In the genomic region with DNA sequence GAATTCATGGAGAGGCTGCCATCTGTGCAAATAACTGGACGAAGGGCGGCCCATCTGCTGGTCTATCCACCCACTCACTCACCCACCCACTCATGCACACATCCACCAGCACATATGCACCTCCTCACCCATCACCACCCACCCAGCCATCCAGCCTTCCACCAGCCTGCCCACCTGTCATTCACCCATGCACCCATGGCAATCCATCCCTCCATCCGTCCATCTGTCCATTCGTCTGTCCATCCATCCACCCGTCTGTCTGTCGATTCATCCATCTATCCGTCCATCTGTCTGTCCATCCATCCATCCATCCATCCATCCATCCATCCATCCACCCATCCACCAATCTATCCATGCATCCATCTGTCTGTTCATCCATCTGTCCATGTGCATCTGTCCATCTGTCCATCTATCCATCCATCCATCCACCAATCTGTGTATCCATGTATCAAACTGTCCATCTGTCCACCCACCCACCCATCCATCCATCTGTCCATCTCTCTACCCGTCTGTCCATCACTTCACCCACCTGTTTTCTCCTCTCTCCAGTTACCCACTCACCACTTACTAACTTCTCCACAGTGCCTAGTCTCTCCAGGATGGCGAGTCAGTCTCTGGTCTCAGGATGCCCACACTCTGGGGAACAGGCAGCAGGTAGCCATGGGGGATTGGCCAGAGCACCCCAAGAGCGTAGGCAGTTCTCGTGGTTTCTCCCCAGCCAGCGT, we compare ENCODE assay signal across 17 cellular contexts. TPM values are rescaled to one million over a fixed set of nuclear protein-coding genes. Genes with fewer than 3 reads are reported as not detected.
DNase-seq lines count a peak whose midpoint lies in the region; ATAC-seq, FAIRE-seq and TF ChIP-seq lines count a peak whose summit lies in the region.
"Had no signal": no experiment of that assay in that cellular context is flagged by ENCODE, and none has a peak within 500 bp of the region (broad histone marks: within the 10 kb centered on the region; RNA-seq: fewer than 3 reads in every experiment).

No MANE protein-coding gene starts in this region.

- no peak overlapping the region for H3K4me3 ChIP-seq in heart right ventricle
- H3K4me3 ChIP-seq in kidney (ENCODE audit: low read length in 2 of 2) = no peak overlapping the region
- no peak overlapping the region for H3K4me3 ChIP-seq in spleen
- H3K4me3 ChIP-seq: BLaER1 had no signal

- no peak overlapping the region for H3K9ac ChIP-seq in kidney (ENCODE audit: low read length in 2 of 2)
- H3K9ac ChIP-seq: BLaER1 had no signal

- H3K27ac Mint-ChIP-seq in activated B cell treated with CpG ODN at 0.5 μM for 24 hours = no peak overlapping the region
- no peak overlapping the region for H3K27ac Mint-ChIP-seq in activated naive CD4-positive, alpha-beta T cell treated with anti-CD3 and anti-CD28 coated beads, Interleukin-2, amount 10 ng/mL, durations not matched to agents 7 days and 5 days

- H3K27me3 ChIP-seq in heart right ventricle = peaks cover 0 to 15% (median 3%) of the 10 kb centered on the region in 7 donors
- H3K27me3 ChIP-seq in spleen (replicated peaks in 1 of 7) = peaks cover 0 to 32% (median 0%) of the 10 kb centered on the region in 7 donors
- H3K27me3 ChIP-seq: BLaER1 had no signal

- no peaks in the 10 kb centered on the region for H3K27me3 Mint-ChIP-seq in activated B cell treated with CpG ODN at 0.5 μM for 24 hours
- peaks cover 16% of the 10 kb centered on the region for H3K27me3 Mint-ChIP-seq in activated naive CD4-positive, alpha-beta T cell treated with anti-CD3 and anti-CD28 coated beads, Interleukin-2, amount 10 ng/mL, durations not matched to agents 7 days and 5 days

- H3K36me3 ChIP-seq in heart right ventricle = no peaks in the 10 kb centered on the region
- peaks cover 0 to 6% of the 10 kb centered on the region in 2 donors for H3K36me3 ChIP-seq in kidney (ENCODE audit: control insufficient read depth in 1 of 2, insufficient read depth in 2 of 2, low read length in 2 of 2)
- H3K36me3 ChIP-seq in spleen = no peaks in the 10 kb centered on the region
- H3K36me3 ChIP-seq: BLaER1 had no signal

- no peaks in the 10 kb centered on the region for H3K36me3 Mint-ChIP-seq in activated B cell treated with CpG ODN at 0.5 μM for 24 hours (ENCODE audit: low read depth)
- no peaks in the 10 kb centered on the region for H3K36me3 Mint-ChIP-seq in activated naive CD4-positive, alpha-beta T cell treated with anti-CD3 and anti-CD28 coated beads, Interleukin-2, amount 10 ng/mL, durations not matched to agents 7 days and 5 days
- H3K36me3 Mint-ChIP-seq: CD8-positive, alpha-beta memory T cell had no signal

- no peak for TF ChIP-seq POLR2A in spleen (IDR thresholded peaks at IDR 0.05)

- H3K4me3 Mint-ChIP-seq in activated B cell treated with CpG ODN at 0.5 μM for 24 hours = no peak overlapping the region
- no peak overlapping the region for H3K4me3 Mint-ChIP-seq in activated naive CD4-positive, alpha-beta T cell treated with anti-CD3 and anti-CD28 coated beads, Interleukin-2, amount 10 ng/mL, durations not matched to agents 7 days and 5 days
- H3K4me3 Mint-ChIP-seq: CD8-positive, alpha-beta memory T cell had no signal

- POLR2A ChIA-PET in activated B cell treated with CpG ODN at 0.5 μM for 24 hours (lab: Charles Lee) = no interaction called here

- ATAC-seq in Right ventricle myocardium inferior = no peak
- ATAC-seq in heart right ventricle = no peak
- no peak for ATAC-seq in activated B cell treated with CpG ODN at 0.5 μM for 24 hours (ENCODE audit: low read depth)
- ATAC-seq: HCT116 had no signal

- H3K4me1 Mint-ChIP-seq in activated B cell treated with CpG ODN at 0.5 μM for 24 hours = no peaks in the 10 kb centered on the region
- no peaks in the 10 kb centered on the region for H3K4me1 Mint-ChIP-seq in activated naive CD4-positive, alpha-beta T cell treated with anti-CD3 and anti-CD28 coated beads, Interleukin-2, amount 10 ng/mL, durations not matched to agents 7 days and 5 days
- H3K4me1 Mint-ChIP-seq: CD8-positive, alpha-beta memory T cell had no signal

- no peaks in the 10 kb centered on the region for H3K4me1 ChIP-seq in heart right ventricle
- no peaks in the 10 kb centered on the region for H3K4me1 ChIP-seq in kidney (ENCODE audit: control insufficient read depth in 1 of 2, insufficient read depth in 1 of 2, low read depth in 1 of 2, low read length in 2 of 2)
- no peaks in the 10 kb centered on the region for H3K4me1 ChIP-seq in spleen

- H3K9me3 ChIP-seq in heart right ventricle = peaks cover 0 to 5% (median 0%) of the 10 kb centered on the region in 11 donors
- no peaks in the 10 kb centered on the region for H3K9me3 ChIP-seq in kidney (ENCODE audit: control insufficient read depth in 1 of 2, low read length in 2 of 2)
- no peaks in the 10 kb centered on the region for H3K9me3 ChIP-seq in spleen
- H3K9me3 ChIP-seq: BLaER1 had no signal

- intact Hi-C loops in Right ventricle myocardium inferior (cut with DNase I) (no loop called here), heart right ventricle (cut with DNase I) (no loop called here), activated B cell treated with CpG ODN at 0.5 μM for 24 hours (cut with micrococcal nuclease) (no loop called here), kidney (cut with DNase I) (no loop called here), spleen (cut with DNase I; ENCODE audit: low total_unique reads) (no loop called here)

- peaks cover 3% of the 10 kb centered on the region for H3K9me3 Mint-ChIP-seq in activated B cell treated with CpG ODN at 0.5 μM for 24 hours
- no peaks in the 10 kb centered on the region for H3K9me3 Mint-ChIP-seq in activated naive CD4-positive, alpha-beta T cell treated with anti-CD3 and anti-CD28 coated beads, Interleukin-2, amount 10 ng/mL, durations not matched to agents 7 days and 5 days
- H3K9me3 Mint-ChIP-seq: CD8-positive, alpha-beta memory T cell had no signal

- H3K27ac ChIP-seq in heart right ventricle (no peak overlapping the region), kidney (ENCODE audit: low read depth in 2 of 2, low read length in 2 of 2) (no peak overlapping the region), spleen (no peak overlapping the region)
- H3K27ac ChIP-seq: BLaER1 had no signal

- peak; percentile 53 for DNase-seq in Right ventricle myocardium inferior (ENCODE audit: missing footprints)
- no peak for DNase-seq in heart right ventricle
- DNase-seq in activated B cell treated with CpG ODN at 0.5 μM for 24 hours = peak; percentile 4
- peak; percentile 32 for DNase-seq in kidney
- peak; percentile 43 for DNase-seq in spleen
- no peak for DNase-seq in COLO829 (ENCODE audit: low spot score)
- no peak for DNase-seq in T1000 (lab: John Stamatoyannopoulos, UW)
- DNase-seq in activated naive CD4-positive, alpha-beta T cell treated with anti-CD3 and anti-CD28 coated beads, Interleukin-2, amount 10 ng/mL, durations not matched to agents 7 days and 5 days = no peak
- DNase-seq: 8988T, AML-193, Calu3, DMS 273 treated with DMSO at 0.1 percent for 48 hours had no signal

- CTCF ChIA-PET in activated B cell treated with CpG ODN at 0.5 μM for 24 hours (lab: Charles Lee) = no interaction called here
- CTCF ChIA-PET in activated naive CD4-positive, alpha-beta T cell treated with anti-CD3 and anti-CD28 coated beads, Interleukin-2, amount 10 ng/mL, durations not matched to agents 7 days and 5 days (lab: Charles Lee) = no interaction called here

- WGBS in heart right ventricle, 2 donors = 89 to 92% methylated on average over 12 of the region's 12 CpGs
- whole genome bisulfite sequencing in spleen, 5 donors = 83 to 94% (median 88%) methylated on average over 12 of the region's 12 CpGs

- FAIRE-seq in kidney (lab: Jason Lieb, UNC) = no peak

- TF ChIP-seq CTCF in heart right ventricle (IDR thresholded peaks at IDR 0.05) (no peak), activated B cell treated with CpG ODN at 0.5 μM for 24 hours (IDR thresholded peaks at IDR 0.05) (no peak), kidney (IDR thresholded peaks at IDR 0.05; ENCODE audit: borderline replicate concordance, extremely low read depth, insufficient read depth) (no peak), spleen (IDR thresholded peaks at IDR 0.05 in 8 of 11, conservative IDR thresholded peaks at IDR 0.05 in 3 of 11) (no peak)

RNA-seq across cellular contexts. Expression of a gene that starts 8.9 kb away (rescaled TPM):
- total RNA-seq in Right ventricle myocardium inferior (not detected), heart right ventricle (not detected), activated B cell treated with CpG ODN at 0.5 μM for 24 hours (not detected in 2 replicates), kidney (0.25 TPM), spleen (under 1 TPM in 3 of 7 donors, not detected in 4; 0.10 to 0.16 (median 0.15) TPM)
- polyA plus RNA-seq in heart right ventricle (not detected), kidney (ENCODE audit: insufficient read depth, low read depth, low replicate concordance) (0.69 TPM), spleen (under 1 TPM; 0.02 to 0.28 (median 0.19) TPM)
- total RNA-seq: Calu3; CD8-positive, alpha-beta memory T cell; H4 had no signal
- polyA plus RNA-seq: CD8-positive, alpha-beta memory T cell had no signal

RNA-seq across cellular contexts. Expression of a gene that starts 9.4 kb away (rescaled TPM):
- 40.0 TPM for total RNA-seq in Right ventricle myocardium inferior
- 10 to 100 TPM; 28.9 to 48.2 (median 36.4) TPM for total RNA-seq in heart right ventricle
- polyA plus RNA-seq in heart right ventricle = 10 to 100 TPM; 19.9 to 27.6 TPM
- total RNA-seq in activated B cell treated with CpG ODN at 0.5 μM for 24 hours = 6.5 and 8.6 TPM in 2 replicates
- total RNA-seq in kidney = 45.5 TPM
- 49.4 TPM for polyA plus RNA-seq in kidney (ENCODE audit: insufficient read depth, low read depth, low replicate concordance)
- total RNA-seq in spleen = 10 to 100 TPM; 10.9 to 21.6 (median 18.3) TPM
- polyA plus RNA-seq in spleen = 1 to 10 TPM; 3.3 to 6.5 (median 3.6) TPM
- total RNA-seq: Daoy had no signal

RNA-seq across cellular contexts. Expression of a gene that starts 34.9 kb away (rescaled TPM):
- total RNA-seq in Right ventricle myocardium inferior = 31.4 TPM
- total RNA-seq in heart right ventricle = 10 to 100 TPM; 22.0 to 46.4 (median 29.2) TPM
- 10 to 100 TPM; 56.0 to 72.3 TPM for polyA plus RNA-seq in heart right ventricle
- total RNA-seq in activated B cell treated with CpG ODN at 0.5 μM for 24 hours = 59.4 and 59.7 TPM in 2 replicates
- 42.3 TPM for total RNA-seq in kidney
- polyA plus RNA-seq in kidney (ENCODE audit: insufficient read depth, low read depth, low replicate concordance) = 51.4 TPM
- total RNA-seq in spleen = 10 to 100 TPM; 28.7 to 58.1 (median 42.2) TPM
- 10 to 100 TPM; 42.5 to 94.4 (median 66.2) TPM for polyA plus RNA-seq in spleen

RNA-seq across cellular contexts. Expression of a gene that starts 58.3 kb away (rescaled TPM):
- total RNA-seq in Right ventricle myocardium inferior (531 TPM), heart right ventricle (100 to 1,000 TPM; 461 to 959 (median 513) TPM), activated B cell treated with CpG ODN at 0.5 μM for 24 hours (130 and 132 TPM in 2 replicates), kidney (950 TPM), spleen (100 to 1,000 TPM; 370 to 594 (median 472) TPM)
- polyA plus RNA-seq in heart right ventricle (100 to 1,000 TPM; 346 to 588 TPM), kidney (ENCODE audit: insufficient read depth, low read depth, low replicate concordance) (827 TPM), spleen (100 to 1,000 TPM; 191 to 368 (median 339) TPM)

Comparison
In these comparisons a context has a peak if more than half of its experiments do, and no peak if none do; other contexts are left out.
1. DNase-seq: peak in Right ventricle myocardium inferior (single experiment), activated B cell treated with CpG ODN at 0.5 μM for 24 hours (single experiment), kidney (single experiment) and spleen (single experiment); none in heart right ventricle (0 of 2), COLO829 (single experiment), T1000 (single experiment) and activated naive CD4-positive, alpha-beta T cell treated with anti-CD3 and anti-CD28 coated beads, Interleukin-2, amount 10 ng/mL, durations not matched to agents 7 days and 5 days (single experiment).